Comparison of ENCODE assay signal across 9 cellular contexts in genomic region chr2:79040967-79041582, GRCh38. TPM values are rescaled to one million over a fixed set of nuclear protein-coding genes. Genes with fewer than 3 reads are reported as not detected.
DNase-seq lines count a peak whose midpoint lies in the region; ATAC-seq and TF ChIP-seq lines count a peak whose summit lies in the region.
"Had no signal": no experiment of that assay in that cellular context is flagged by ENCODE, and none has a peak within 500 bp of the region (broad histone marks: within the 10 kb centered on the region; RNA-seq: fewer than 3 reads in every experiment).

No MANE protein-coding gene starts in this region.

- H4K20me1 ChIP-seq in DOHH2 (ENCODE audit: control insufficient read depth, insufficient read depth, low read depth, low read length): no peaks in the 10 kb centered on the region

- CTCF ChIA-PET in WTC11 (lab: Charles Lee): interaction anchor here (0.5 to 3.2 kb wide), 56 partner anchors 8 to 1774 kb away, joined by 3 to 23 read pairs (median 4); partner anchors contain the start of gene REG3G

- H3K9me3 Mint-ChIP-seq in WTC11: no peaks in the 10 kb centered on the region
- H3K9me3 Mint-ChIP-seq in mesothelial cell of epicardium: no peaks in the 10 kb centered on the region
- peaks cover 9% of the 10 kb centered on the region for H3K9me3 Mint-ChIP-seq in natural killer cell treated with Interleukin-12 subunit alpha and Interleukin-12 subunit beta and Interleukin-15 and Interleukin-18, amount 100 ng/mL, for 72 hours

- no peaks in the 10 kb centered on the region for H3K4me1 ChIP-seq in DOHH2 (ENCODE audit: control insufficient read depth, low read length)

- H3K9me2 ChIP-seq in DOHH2 (replicated peaks; ENCODE audit: control insufficient read depth, low read length): no peaks in the 10 kb centered on the region

- no peaks in the 10 kb centered on the region for H3F3A ChIP-seq in DOHH2 (ENCODE audit: control insufficient read depth, insufficient read depth)

- H3K4me2 ChIP-seq in DOHH2 (ENCODE audit: low read length): no peak overlapping the region

- H3K27me3 Mint-ChIP-seq in WTC11 (ENCODE audit: low read depth): no peaks in the 10 kb centered on the region
- peaks cover 10% of the 10 kb centered on the region for H3K27me3 Mint-ChIP-seq in mesothelial cell of epicardium (ENCODE audit: low read depth)
- no peaks in the 10 kb centered on the region for H3K27me3 Mint-ChIP-seq in natural killer cell treated with Interleukin-12 subunit alpha and Interleukin-12 subunit beta and Interleukin-15 and Interleukin-18, amount 100 ng/mL, for 72 hours
- H3K27me3 Mint-ChIP-seq: IgD-negative memory B cell had no signal

- DNase-seq in Kasumi-1 (lab: John Stamatoyannopoulos, UW): peak; percentile 49 to 80
- DNase-seq in WTC11 (ENCODE audit: low spot score): no peak
- DNase-seq in mesothelial cell of epicardium (ENCODE audit: low spot score in 2 of 2, unreplicated experiment in 2 of 2): no peak
- no peak for DNase-seq in natural killer cell treated with Interleukin-12 subunit alpha and Interleukin-12 subunit beta and Interleukin-15 and Interleukin-18, amount 100 ng/mL, for 72 hours (ENCODE audit: low spot score)
- DNase-seq in activated CD4-positive, CD25-positive, alpha-beta regulatory T cell (lab: John Stamatoyannopoulos, UW): no peak

- ATAC-seq in WTC11 (peak; percentile 92), HG02642 (IDR thresholded peaks at IDR 0.05; ENCODE audit: poor library complexity, unreplicated experiment) (no peak), GM21529 (IDR thresholded peaks at IDR 0.05; ENCODE audit: unreplicated experiment) (no peak)
- ATAC-seq in natural killer cell treated with Interleukin-12 subunit alpha and Interleukin-12 subunit beta and Interleukin-15 and Interleukin-18, amount 100 ng/mL, for 72 hours: no peak

- H3K4me3 Mint-ChIP-seq in WTC11: no peak overlapping the region
- no peak overlapping the region for H3K4me3 Mint-ChIP-seq in mesothelial cell of epicardium
- no peak overlapping the region for H3K4me3 Mint-ChIP-seq in natural killer cell treated with Interleukin-12 subunit alpha and Interleukin-12 subunit beta and Interleukin-15 and Interleukin-18, amount 100 ng/mL, for 72 hours
- H3K4me3 Mint-ChIP-seq: IgD-negative memory B cell had no signal

- H3K36me3 ChIP-seq in DOHH2 (ENCODE audit: control insufficient read depth, low read length): no peaks in the 10 kb centered on the region

- no peaks in the 10 kb centered on the region for H3K9me3 ChIP-seq in DOHH2 (ENCODE audit: control insufficient read depth, insufficient read depth, low read length)

- H3K4me3 ChIP-seq in DOHH2 (ENCODE audit: low read length): no peak overlapping the region

- no peaks in the 10 kb centered on the region for H3K27me3 ChIP-seq in DOHH2 (ENCODE audit: control insufficient read depth, low read length)

- H3K27ac ChIP-seq in DOHH2 (ENCODE audit: low read depth, low read length): no peak overlapping the region

- no peaks in the 10 kb centered on the region for H3K36me3 Mint-ChIP-seq in WTC11
- no peaks in the 10 kb centered on the region for H3K36me3 Mint-ChIP-seq in mesothelial cell of epicardium
- H3K36me3 Mint-ChIP-seq in natural killer cell treated with Interleukin-12 subunit alpha and Interleukin-12 subunit beta and Interleukin-15 and Interleukin-18, amount 100 ng/mL, for 72 hours: no peaks in the 10 kb centered on the region
- H3K36me3 Mint-ChIP-seq: IgD-negative memory B cell had no signal

- H3K27ac Mint-ChIP-seq in WTC11 (no peak overlapping the region), mesothelial cell of epicardium (no peak overlapping the region)
- H3K27ac Mint-ChIP-seq in natural killer cell treated with Interleukin-12 subunit alpha and Interleukin-12 subunit beta and Interleukin-15 and Interleukin-18, amount 100 ng/mL, for 72 hours: no peak overlapping the region
- H3K27ac Mint-ChIP-seq: IgD-negative memory B cell had no signal

- peak; percentile 31 for TF ChIP-seq CTCF in DOHH2 (IDR thresholded peaks at IDR 0.05; ENCODE audit: low read depth, low read length, poor library complexity, severe bottlenecking)
- peak; percentile 54 for TF ChIP-seq CTCF in WTC11 (IDR thresholded peaks at IDR 0.05)
- TF ChIP-seq CTCF in mesothelial cell of epicardium (IDR thresholded peaks at IDR 0.05; ENCODE audit: unreplicated experiment): peak; percentile 66

- POLR2A ChIA-PET in WTC11 (lab: Charles Lee): interaction anchor here (0.7 kb wide), 1 partner anchor 305 kb away, joined by 3 read pairs; no protein-coding TSS in a partner anchor

- peaks cover 6% of the 10 kb centered on the region for H3K4me1 Mint-ChIP-seq in WTC11
- peaks cover 2% of the 10 kb centered on the region for H3K4me1 Mint-ChIP-seq in mesothelial cell of epicardium
- no peaks in the 10 kb centered on the region for H3K4me1 Mint-ChIP-seq in natural killer cell treated with Interleukin-12 subunit alpha and Interleukin-12 subunit beta and Interleukin-15 and Interleukin-18, amount 100 ng/mL, for 72 hours (ENCODE audit: low read depth in 2 of 2)
- H3K4me1 Mint-ChIP-seq: IgD-negative memory B cell had no signal

- H3K79me2 ChIP-seq in DOHH2 (ENCODE audit: control insufficient read depth, low read length): no peaks in the 10 kb centered on the region

TF ChIP-seq in WTC11, 78 proteins besides CTCF, POLR2A, EP300 and RAD21 (continues in another document):
- TF ChIP-seq JUN (CRISPR knock-in tag; IDR thresholded peaks at IDR 0.05): no peak
- TF ChIP-seq ZNF281 (CRISPR knock-in tag; IDR thresholded peaks at IDR 0.05): no peak
- TF ChIP-seq TEAD1 (CRISPR knock-in tag; IDR thresholded peaks at IDR 0.05): no peak
- TF ChIP-seq ZBTB21 (CRISPR knock-in tag; IDR thresholded peaks at IDR 0.05; ENCODE audit: borderline replicate concordance): no peak
- TF ChIP-seq AR (CRISPR knock-in tag; IDR thresholded peaks at IDR 0.05): no peak
- no peak for TF ChIP-seq NR3C1 (CRISPR knock-in tag; conservative IDR thresholded peaks at IDR 0.05; ENCODE audit: low read depth)
- TF ChIP-seq MXD4 (CRISPR knock-in tag; IDR thresholded peaks at IDR 0.05; ENCODE audit: borderline replicate concordance): no peak
- TF ChIP-seq ZNF263 (CRISPR knock-in tag; IDR thresholded peaks at IDR 0.05; ENCODE audit: low read depth): no peak
- TF ChIP-seq, protein P1, sequence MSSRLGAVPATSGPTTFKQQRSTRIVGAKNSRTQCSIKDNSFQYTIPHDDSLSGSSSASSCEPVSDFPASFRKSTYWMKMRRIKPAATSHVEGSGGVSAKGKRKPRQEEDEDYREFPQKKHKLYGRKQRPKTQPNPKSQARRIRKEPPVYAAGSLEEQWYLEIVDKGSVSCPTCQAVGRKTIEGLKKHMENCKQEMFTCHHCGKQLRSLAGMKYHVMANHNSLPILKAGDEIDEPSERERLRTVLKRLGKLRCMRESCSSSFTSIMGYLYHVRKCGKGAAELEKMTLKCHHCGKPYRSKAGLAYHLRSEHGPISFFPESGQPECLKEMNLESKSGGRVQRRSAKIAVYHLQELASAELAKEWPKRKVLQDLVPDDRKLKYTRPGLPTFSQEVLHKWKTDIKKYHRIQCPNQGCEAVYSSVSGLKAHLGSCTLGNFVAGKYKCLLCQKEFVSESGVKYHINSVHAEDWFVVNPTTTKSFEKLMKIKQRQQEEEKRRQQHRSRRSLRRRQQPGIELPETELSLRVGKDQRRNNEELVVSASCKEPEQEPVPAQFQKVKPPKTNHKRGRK (CRISPR knock-in tag; IDR thresholded peaks at IDR 0.05; ENCODE audit: borderline replicate concordance): no peak

RNA-seq across cellular contexts. Expression of gene REG3G, which starts 15.6 kb away (rescaled TPM):
- total RNA-seq in WTC11 (2021): 0.20 to 0.39 TPM (median 0.30 TPM) in 3 replicates
- total RNA-seq in mesothelial cell of epicardium: not detected in 3 replicates
- not detected for total RNA-seq in natural killer cell treated with Interleukin-12 subunit alpha and Interleukin-12 subunit beta and Interleukin-15 and Interleukin-18, amount 100 ng/mL, for 72 hours

RNA-seq across cellular contexts. Expression of gene REG1B, which starts 46.7 kb away (rescaled TPM):
- total RNA-seq in WTC11 (2021): 2.1 to 3.8 TPM (median 2.3 TPM) in 3 replicates
- not detected in 3 replicates for total RNA-seq in mesothelial cell of epicardium
- not detected for total RNA-seq in natural killer cell treated with Interleukin-12 subunit alpha and Interleukin-12 subunit beta and Interleukin-15 and Interleukin-18, amount 100 ng/mL, for 72 hours

Comparison
In these comparisons a context has a peak if more than half of its experiments do, and no peak if none do; other contexts are left out.
1. DNase-seq: peak in Kasumi-1 (2 of 2); none in WTC11 (single experiment), mesothelial cell of epicardium (0 of 2), natural killer cell treated with Interleukin-12 subunit alpha and Interleukin-12 subunit beta and Interleukin-15 and Interleukin-18, amount 100 ng/mL, for 72 hours (single experiment) and activated CD4-positive, CD25-positive, alpha-beta regulatory T cell (0 of 4).
2. Peak in every context shown above with its lines, with median percentiles within 50 percentile points of each other: CTCF ChIP-seq.